Comparison of ENCODE assay signal across 8 cellular contexts in the genomic region with DNA sequence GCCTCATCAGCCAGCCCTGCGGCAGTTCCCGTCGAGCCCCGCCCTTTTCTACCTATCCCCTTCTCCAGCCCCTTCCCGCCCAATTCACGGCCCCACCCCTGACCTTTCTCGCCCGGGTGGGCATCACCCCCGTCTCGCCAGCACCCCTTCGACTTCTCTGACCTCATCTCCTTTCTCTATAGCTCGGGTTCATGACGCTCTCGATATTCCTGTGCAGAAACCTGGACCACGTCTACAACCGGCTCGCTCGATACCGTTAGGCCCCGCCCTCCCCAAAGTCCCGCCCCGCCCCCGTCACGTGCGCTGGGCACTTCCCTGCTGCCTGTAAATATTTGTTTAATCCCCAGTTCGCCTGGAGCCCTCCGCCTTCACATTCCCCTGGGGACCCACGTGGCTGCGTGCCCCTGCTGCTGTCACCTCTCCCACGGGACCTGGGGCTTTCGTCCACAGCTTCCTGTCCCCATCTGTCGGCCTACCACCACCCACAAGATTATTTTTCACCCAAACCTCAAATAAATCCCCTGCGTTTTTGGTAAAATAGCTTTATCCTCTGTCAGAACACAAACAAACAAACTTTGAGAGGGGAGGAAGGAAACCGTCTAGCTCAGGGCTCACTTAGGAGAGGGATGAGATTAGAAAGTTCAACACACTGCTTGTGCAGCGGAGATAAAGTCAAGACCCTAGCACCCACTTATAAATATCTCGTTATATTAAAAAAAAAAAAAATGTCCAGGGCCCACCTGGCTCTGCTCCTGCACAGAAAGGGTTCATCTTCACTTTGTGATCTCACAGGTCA. TPM values are rescaled to one million over a fixed set of nuclear protein-coding genes. Genes with fewer than 3 reads are reported as not detected.
DNase-seq lines count a peak whose midpoint lies in the region; ATAC-seq and TF ChIP-seq lines count a peak whose summit lies in the region.

No MANE protein-coding gene starts in this region.

- H3K27ac Mint-ChIP-seq in CD8-positive, alpha-beta memory T cell = peak overlapping the region; percentile 42 to 84 (median 74)
- peak overlapping the region; percentile 54 to 71 for H3K27ac Mint-ChIP-seq in T-cell

- no peak overlapping the region for H3K4me3 ChIP-seq in CD8-positive, alpha-beta memory T cell (ENCODE audit: low read length)
- H3K4me3 ChIP-seq in hepatocyte (no peak overlapping the region), spleen (peak overlapping the region in 7 of 8 donors; percentile 22 to 79 (median 36))

- peaks cover 14% of the 10 kb centered on the region for H3K36me3 ChIP-seq in CD8-positive, alpha-beta memory T cell (ENCODE audit: insufficient read depth, low read length)
- H3K36me3 ChIP-seq in hepatocyte (replicated peaks; ENCODE audit: insufficient read depth, low read depth) (no peaks in the 10 kb centered on the region), spleen (peaks cover 0 to 88% (median 44%) of the 10 kb centered on the region in 6 donors)

- peaks cover 20% of the 10 kb centered on the region for H3K4me1 ChIP-seq in CD8-positive, alpha-beta memory T cell (ENCODE audit: insufficient read depth, low read length)
- H3K4me1 ChIP-seq in hepatocyte (ENCODE audit: insufficient read depth) (no peaks in the 10 kb centered on the region), spleen (peaks cover 16 to 74% (median 59%) of the 10 kb centered on the region in 6 donors)

- no peak overlapping the region for H3K27ac ChIP-seq in CD8-positive, alpha-beta memory T cell (ENCODE audit: low read depth, low read length)
- no peak overlapping the region for H3K27ac ChIP-seq in hepatocyte
- peak overlapping the region; percentile 42 to 89 (median 76) for H3K27ac ChIP-seq in spleen

- intact Hi-C loops in spleen (cut with DNase I; ENCODE audit: low total_unique reads) = no loop called here

- H3K4me2 ChIP-seq in hepatocyte = peak overlapping the region; percentile 78

- TF ChIP-seq POLR2A in spleen (IDR thresholded peaks at IDR 0.05) = no peak

- peak in 1 of 5 donors; percentile 38 for DNase-seq in CD8-positive, alpha-beta memory T cell
- peak; percentile 83 for DNase-seq in GM19240 (ENCODE audit: insufficient read length, low spot score)
- peak in 5 of 34 experiments; percentile 23 to 59 (median 26) for DNase-seq in T-cell
- peak; percentile 54 for DNase-seq in hepatocyte (ENCODE audit: low spot score)
- peak; percentile 95 for DNase-seq in spleen
- DNase-seq in HT-29 (ENCODE audit: low spot score) = no peak

- peaks cover 4 to 49% (median 18%) of the 10 kb centered on the region in 3 donors for H3K36me3 Mint-ChIP-seq in CD8-positive, alpha-beta memory T cell
- H3K36me3 Mint-ChIP-seq in T-cell = peaks cover 37% of the 10 kb centered on the region

- peak overlapping the region in 3 of 7 donors; percentile 10 to 49 (median 45) for H3K4me3 Mint-ChIP-seq in CD8-positive, alpha-beta memory T cell
- H3K4me3 Mint-ChIP-seq in T-cell = peak overlapping the region in 1 of 3 donors; percentile 34

- no peaks in the 10 kb centered on the region for H3K27me3 ChIP-seq in CD8-positive, alpha-beta memory T cell (ENCODE audit: insufficient read depth, low read length, poor library complexity, severe bottlenecking)
- no peaks in the 10 kb centered on the region for H3K27me3 ChIP-seq in hepatocyte
- no peaks in the 10 kb centered on the region for H3K27me3 ChIP-seq in spleen (replicated peaks in 1 of 7)

- TF ChIP-seq CTCF in hepatocyte (IDR thresholded peaks at IDR 0.05; ENCODE audit: poor library complexity) = no peak
- TF ChIP-seq CTCF in spleen (IDR thresholded peaks at IDR 0.05 in 8 of 11, conservative IDR thresholded peaks at IDR 0.05 in 3 of 11) = no peak

- CTCF ChIA-PET in CD8-positive, alpha-beta memory T cell (lab: Charles Lee) = interaction anchor here (1.1 to 1.2 kb wide), 2 partner anchors 13 to 39 kb away, joined by 4 read pairs; no protein-coding TSS in a partner anchor
- CTCF ChIA-PET in T-cell (lab: Charles Lee) = no interaction called here

- H3K4me1 Mint-ChIP-seq in CD8-positive, alpha-beta memory T cell = peaks cover 41 to 55% (median 55%) of the 10 kb centered on the region in 3 donors
- peaks cover 46 to 54% (median 52%) of the 10 kb centered on the region in 3 donors for H3K4me1 Mint-ChIP-seq in T-cell

- H4K20me1 ChIP-seq in hepatocyte (ENCODE audit: insufficient read depth, poor library complexity, severe bottlenecking) = peaks cover 7% of the 10 kb centered on the region

- POLR2A ChIA-PET in CD8-positive, alpha-beta memory T cell (lab: Charles Lee) = interaction anchor here (0.6 kb wide), 1 partner anchor 147 kb away, joined by 3 read pairs; a partner anchor contains a TSS
- POLR2A ChIA-PET in T-cell (lab: Charles Lee) = interaction anchor here in 1 of 2 donors (0.6 kb wide), 1 partner anchor 15 kb away, joined by 3 read pairs; no protein-coding TSS in a partner anchor

- H3K9me3 ChIP-seq in CD8-positive, alpha-beta memory T cell (ENCODE audit: low read length) = no peaks in the 10 kb centered on the region
- H3K9me3 ChIP-seq in hepatocyte (ENCODE audit: low read depth) = no peaks in the 10 kb centered on the region
- no peaks in the 10 kb centered on the region for H3K9me3 ChIP-seq in spleen

- H3K79me2 ChIP-seq in hepatocyte = no peaks in the 10 kb centered on the region

- 57% methylated on average over 22 of the region's 36 CpGs for WGBS in hepatocyte (ENCODE audit: low lambda C conversion rate, missing lambda C conversion rate)
- WGBS in spleen, 5 donors = 26 to 37% (median 33%) methylated on average over 36 of the region's 36 CpGs

- no peaks in the 10 kb centered on the region for H3K27me3 Mint-ChIP-seq in CD8-positive, alpha-beta memory T cell
- no peaks in the 10 kb centered on the region for H3K27me3 Mint-ChIP-seq in T-cell

- ATAC-seq in HG03457 (IDR thresholded peaks at IDR 0.05; ENCODE audit: unreplicated experiment) (peak; percentile 58), T-cell (replicated peaks in 1 of 4) (no peak), HG02870 (IDR thresholded peaks at IDR 0.05; ENCODE audit: unreplicated experiment) (no peak)

- H3K9me2 ChIP-seq in hepatocyte (replicated peaks; ENCODE audit: insufficient read depth) = no peaks in the 10 kb centered on the region

- H3K9me3 Mint-ChIP-seq in CD8-positive, alpha-beta memory T cell = no peaks in the 10 kb centered on the region
- no peaks in the 10 kb centered on the region for H3K9me3 Mint-ChIP-seq in T-cell

- H2AFZ ChIP-seq in hepatocyte = no peak overlapping the region

RNA-seq across cellular contexts. Expression of a gene that starts 5.1 kb away (rescaled TPM):
- 100 to 1,000 TPM; 116 to 127 TPM for total RNA-seq in CD8-positive, alpha-beta memory T cell
- 188 TPM for polyA plus RNA-seq in CD8-positive, alpha-beta memory T cell
- total RNA-seq in T-cell (100 to 1,000 TPM; 365 to 435 (median 369) TPM), hepatocyte (0.27 and 1.9 TPM in 2 replicates), spleen (100 to 1,000 TPM; 297 to 516 (median 398) TPM)
- polyA plus RNA-seq in hepatocyte (6.6 and 12.4 TPM in 2 replicates), spleen (100 to 1,000 TPM; 401 to 452 (median 405) TPM)
- not detected in 2 replicates for total RNA-seq in HT-29 (2014; rRNA removed; shearing (Covaris generic))

RNA-seq across cellular contexts. Expression of a gene that starts 15.3 kb away (rescaled TPM):
- total RNA-seq in CD8-positive, alpha-beta memory T cell = 1 to 10 TPM; 1.1 to 1.2 TPM
- 1.7 TPM for polyA plus RNA-seq in CD8-positive, alpha-beta memory T cell
- 1 to 10 TPM; 5.4 to 8.1 (median 6.4) TPM for total RNA-seq in T-cell
- 0.27 TPM in 1 of 2 replicates, not detected in the other for total RNA-seq in hepatocyte
- polyA plus RNA-seq in hepatocyte = 0.27 and 1.1 TPM in 2 replicates
- 1 to 10 TPM; 2.1 to 6.9 (median 5.0) TPM for total RNA-seq in spleen
- 1 to 10 TPM; 2.7 to 5.0 (median 2.7) TPM for polyA plus RNA-seq in spleen
- 0.26 TPM in 1 of 2 replicates, not detected in the other for total RNA-seq in HT-29 (2014; rRNA removed; shearing (Covaris generic))

RNA-seq across cellular contexts. Expression of a gene that starts 21.9 kb away (rescaled TPM):
- not detected for total RNA-seq in CD8-positive, alpha-beta memory T cell
- polyA plus RNA-seq in CD8-positive, alpha-beta memory T cell = not detected
- total RNA-seq in T-cell (under 1 TPM in 3 of 5 donors, not detected in 2; 0.20 to 0.43 (median 0.28) TPM), hepatocyte (35.4 and 42.2 TPM in 2 replicates), spleen (10 to 100 TPM in 6 of 7 donors, 1 to 10 TPM in 1; 8.9 to 24.7 (median 15.8) TPM)
- polyA plus RNA-seq in hepatocyte (36.1 and 41.4 TPM in 2 replicates), spleen (1 to 10 TPM; 5.8 to 8.4 (median 5.8) TPM)
- 27.2 and 28.6 TPM in 2 replicates for total RNA-seq in HT-29 (2014; rRNA removed; shearing (Covaris generic))

RNA-seq across cellular contexts. Expression of a gene that starts 23.4 kb away (rescaled TPM):
- total RNA-seq in CD8-positive, alpha-beta memory T cell = not detected
- not detected for polyA plus RNA-seq in CD8-positive, alpha-beta memory T cell
- total RNA-seq in T-cell (not detected), hepatocyte (2.2 and 2.9 TPM in 2 replicates), spleen (under 1 TPM in 2 of 7 donors, not detected in 5; 0.57 to 0.79 TPM)
- polyA plus RNA-seq in hepatocyte (4.0 and 6.0 TPM in 2 replicates), spleen (1 to 10 TPM in 1 of 3 donors, under 1 TPM in 1, not detected in 1; 0.57 to 1.1 TPM)
- 0.18 and 0.53 TPM in 2 replicates for total RNA-seq in HT-29 (2014; rRNA removed; shearing (Covaris generic))

RNA-seq across cellular contexts. Expression of a gene that starts 47.8 kb away (rescaled TPM):
- under 1 TPM in 1 of 2 experiments, not detected in 1; 0.31 TPM for total RNA-seq in CD8-positive, alpha-beta memory T cell
- not detected for polyA plus RNA-seq in CD8-positive, alpha-beta memory T cell
- total RNA-seq in T-cell (under 1 TPM in 2 of 5 donors, not detected in 3; 0.25 to 0.26 TPM), hepatocyte (not detected in 2 replicates), spleen (under 1 TPM in 1 of 7 donors, not detected in 6; 0.41 TPM)
- polyA plus RNA-seq in hepatocyte (not detected in 2 replicates), spleen (under 1 TPM; 0.11 to 0.32 (median 0.19) TPM)
- total RNA-seq in HT-29 (2014; rRNA removed; shearing (Covaris generic)) = not detected in 2 replicates

Comparison
In these comparisons a context has a peak if more than half of its experiments do, and no peak if none do; other contexts are left out.
1. H3K27ac ChIP-seq: peak in spleen (8 of 8); none in CD8-positive, alpha-beta memory T cell (single experiment) and hepatocyte (single experiment).
2. H3K4me3 ChIP-seq: peak in spleen (7 of 8); none in CD8-positive, alpha-beta memory T cell (single experiment) and hepatocyte (single experiment).
3. RNA of a gene that starts 5.1 kb away (total RNA-seq): 297 to 516 TPM in spleen, 365 to 435 TPM in T-cell and 116 to 127 TPM in CD8-positive, alpha-beta memory T cell; 0.27 to 1.9 TPM in hepatocyte and not detected in HT-29; every median in the first group is over 10 times any median in the second.
4. RNA of a gene that starts 21.9 kb away (total RNA-seq): 35.4 to 42.2 TPM in hepatocyte, 27.2 to 28.6 TPM in HT-29 and 8.9 to 24.7 TPM in spleen; 0.20 to 0.43 TPM in T-cell and not detected in CD8-positive, alpha-beta memory T cell; every median in the first group is over 4 times any median in the second.